In genomic region chr3:86787091-86787490, GRCh38 we compare ENCODE assay signal across 1 cellular context.
TF ChIP-seq lines count a peak whose summit lies in the region.

No MANE protein-coding gene starts in this region.

TF ChIP-seq in WTC11, 78 proteins besides CTCF, POLR2A, EP300 and RAD21 (continued from another document):
- TF ChIP-seq STAT6 (CRISPR knock-in tag; conservative IDR thresholded peaks at IDR 0.05; ENCODE audit: low read depth) (no peak), MXD4 (CRISPR knock-in tag; IDR thresholded peaks at IDR 0.05; ENCODE audit: borderline replicate concordance) (no peak)
